In the genomic region with DNA sequence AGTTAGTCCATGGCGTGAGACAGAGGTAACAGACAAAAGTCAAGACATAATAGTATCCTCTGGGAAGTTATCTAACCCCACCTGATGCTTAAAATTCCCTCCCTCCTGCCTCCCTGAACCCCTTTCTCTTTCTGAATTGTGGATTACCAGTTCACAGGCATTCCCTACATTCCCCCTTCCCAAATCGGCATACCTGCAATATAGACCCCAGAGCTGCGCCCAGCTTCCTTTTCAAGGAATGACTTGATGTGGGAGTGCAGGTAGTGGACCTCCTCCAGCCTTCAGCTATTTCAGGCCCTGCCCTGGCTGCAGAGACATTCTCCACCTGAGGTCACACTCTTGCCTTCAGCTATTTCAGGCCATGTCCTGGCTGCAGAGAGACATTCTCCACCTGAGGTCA, we compare ENCODE assay signal across 1 cellular context.
TF ChIP-seq lines count a peak whose summit lies in the region.

No MANE protein-coding gene starts in this region.

TF ChIP-seq in IMR-90, 13 proteins besides CTCF, POLR2A, EP300 and RAD21:
- no peak for TF ChIP-seq SMC3 (IDR thresholded peaks at IDR 0.05; ENCODE audit: low read depth, low read length)
- no peak for TF ChIP-seq CHD1 (IDR thresholded peaks at IDR 0.05; ENCODE audit: low read depth, low read length)
- no peak for TF ChIP-seq BHLHE40 (IDR thresholded peaks at IDR 0.05; ENCODE audit: low read depth, low read length)
- TF ChIP-seq, protein P1, sequence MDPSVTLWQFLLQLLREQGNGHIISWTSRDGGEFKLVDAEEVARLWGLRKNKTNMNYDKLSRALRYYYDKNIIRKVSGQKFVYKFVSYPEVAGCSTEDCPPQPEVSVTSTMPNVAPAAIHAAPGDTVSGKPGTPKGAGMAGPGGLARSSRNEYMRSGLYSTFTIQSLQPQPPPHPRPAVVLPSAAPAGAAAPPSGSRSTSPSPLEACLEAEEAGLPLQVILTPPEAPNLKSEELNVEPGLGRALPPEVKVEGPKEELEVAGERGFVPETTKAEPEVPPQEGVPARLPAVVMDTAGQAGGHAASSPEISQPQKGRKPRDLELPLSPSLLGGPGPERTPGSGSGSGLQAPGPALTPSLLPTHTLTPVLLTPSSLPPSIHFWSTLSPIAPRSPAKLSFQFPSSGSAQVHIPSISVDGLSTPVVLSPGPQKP (IDR thresholded peaks at IDR 0.05; ENCODE audit: borderline replicate concordance, low read depth, low read length) = no peak
- TF ChIP-seq RFX5 (IDR thresholded peaks at IDR 0.05; ENCODE audit: low read depth, low read length) = no peak
- no peak for TF ChIP-seq NFE2L2 (IDR thresholded peaks at IDR 0.05; ENCODE audit: low read depth, low read length)
- TF ChIP-seq FOS (IDR thresholded peaks at IDR 0.05; ENCODE audit: low read depth, low read length) = no peak
- no peak for TF ChIP-seq USF2 (IDR thresholded peaks at IDR 0.05; ENCODE audit: low read depth, low read length)
- TF ChIP-seq MAZ (IDR thresholded peaks at IDR 0.05; ENCODE audit: borderline replicate concordance, low read depth, low read length) = no peak
- TF ChIP-seq MXI1 (IDR thresholded peaks at IDR 0.05; ENCODE audit: borderline replicate concordance, low read depth, low read length) = no peak
- TF ChIP-seq RCOR1 (IDR thresholded peaks at IDR 0.05; ENCODE audit: insufficient replicate concordance, low read length) = no peak
- no peak for TF ChIP-seq MAFK (IDR thresholded peaks at IDR 0.05; ENCODE audit: low read depth, low read length)
- no peak for TF ChIP-seq CEBPB (IDR thresholded peaks at IDR 0.05; ENCODE audit: low read depth, low read length)
TF ChIP-seq in IMR-90: peak in this region for 0.
